8 cellular contexts compared by ENCODE assay signal in genomic region chr2:156333274-156333950, GRCh38. TPM values are rescaled to one million over a fixed set of nuclear protein-coding genes. Genes with fewer than 3 reads are reported as not detected.
DNase-seq lines count a peak whose midpoint lies in the region; ATAC-seq and TF ChIP-seq lines count a peak whose summit lies in the region.

No MANE protein-coding gene starts in this region.

- no peak for TF ChIP-seq POLR2A in transverse colon (IDR thresholded peaks at IDR 0.05)

- H3K4me1 Mint-ChIP-seq in memory B cell = peaks cover 20% of the 10 kb centered on the region

- intact Hi-C loops in transverse colon (cut with DNase I; ENCODE audit: low total_unique reads) = loop anchor here (5.0 kb wide), 1 partner anchor 104 kb away; the partner anchor contains the start of gene GPD2

- peaks cover 2% of the 10 kb centered on the region for H3K36me3 Mint-ChIP-seq in memory B cell

- in situ Hi-C loops in transverse colon (cut with MboI; ENCODE audit: low pct_ligation_motif_present in 1 of 4, low pct_unique_long_range_greater_than_20kb in 1 of 4, low sequenced_read_pairs in 3 of 4) = loop anchor here in 3 of 4 donors (25.0 kb wide), 2 partner anchors 104 to 254 kb away; partner anchors contain the start of gene GPD2 (in 2 of the 3)

- WGBS in transverse colon (ENCODE audit: low coverage in 1 of 2), 2 donors = 0 to 1% methylated on average over 6 to 26 of the region's 28 CpGs

- H3K27me3 ChIP-seq in OCI-LY1 (ENCODE audit: insufficient read depth, low read length) (no peaks in the 10 kb centered on the region), transverse colon (peaks cover 6% of the 10 kb centered on the region)

- H3K9me3 Mint-ChIP-seq in memory B cell = no peaks in the 10 kb centered on the region

- H3K79me2 ChIP-seq in OCI-LY1 (ENCODE audit: insufficient read depth, low read length) = no peaks in the 10 kb centered on the region

- no peak overlapping the region for H3K27ac ChIP-seq in OCI-LY1 (ENCODE audit: low read depth, low read length, poor library complexity, severe bottlenecking)
- peak overlapping the region; percentile 98 to 100 (median 98) for H3K27ac ChIP-seq in transverse colon

- ATAC-seq in HG02623 (IDR thresholded peaks at IDR 0.05; ENCODE audit: unreplicated experiment) (peak; percentile 19), memory B cell (ENCODE audit: low read depth) (no peak)

- H3K36me3 ChIP-seq in OCI-LY1 (ENCODE audit: insufficient read depth, low read length) (no peaks in the 10 kb centered on the region), transverse colon (no peaks in the 10 kb centered on the region)

- no peak overlapping the region for H2AFZ ChIP-seq in OCI-LY1 (ENCODE audit: low read length)

- peak; percentile 85 for DNase-seq in activated CD8-positive, alpha-beta memory T cell treated with anti-CD3 and anti-CD28 coated beads for 24 hours
- DNase-seq in activated CD8-positive, alpha-beta memory T cell treated with anti-CD3 and anti-CD28 coated beads, Interleukin-2, amount 50 U/mL, for 48 hours = no peak
- DNase-seq in cardiac fibroblast (ENCODE audit: low read depth in 2 of 2) (no peak), memory B cell (ENCODE audit: low spot score in 2 of 2) (no peak), transverse colon (no peak), NCI-H510A treated with DMSO at 0.1 percent for 48 hours (lab: John Stamatoyannopoulos, UW) (no peak)

- peak overlapping the region; percentile 99 for H3K27ac Mint-ChIP-seq in memory B cell

- H3K9ac ChIP-seq in OCI-LY1 (ENCODE audit: low read length) = no peak overlapping the region

- H3F3A ChIP-seq in OCI-LY1 (ENCODE audit: insufficient read depth, low read length) = no peaks in the 10 kb centered on the region

- TF ChIP-seq EP300 in transverse colon (IDR thresholded peaks at IDR 0.05; ENCODE audit: low read depth) = no peak

- peaks cover 12% of the 10 kb centered on the region for H3K27me3 Mint-ChIP-seq in memory B cell

- H3K9me3 ChIP-seq in OCI-LY1 (ENCODE audit: low read length) (no peaks in the 10 kb centered on the region), transverse colon (no peaks in the 10 kb centered on the region)

- H3K4me3 Mint-ChIP-seq in memory B cell = peak overlapping the region; percentile 93

- H3K4me3 ChIP-seq in OCI-LY1 (ENCODE audit: low read depth, low read length, poor library complexity, severe bottlenecking) (peak overlapping the region; percentile 63), cardiac fibroblast (replicated peaks in 1 of 2; ENCODE audit: low read depth in 2 of 2, low read length in 2 of 2) (peak overlapping the region; percentile 67 to 84), transverse colon (peak overlapping the region; percentile 67 to 95 (median 82))

- no peaks in the 10 kb centered on the region for H3K9me2 ChIP-seq in OCI-LY1 (ENCODE audit: low read depth, low read length)

- peak overlapping the region; percentile 67 for H3K4me2 ChIP-seq in OCI-LY1 (ENCODE audit: low read length)

- no peaks in the 10 kb centered on the region for H4K20me1 ChIP-seq in OCI-LY1 (ENCODE audit: insufficient read depth, low read length)

- TF ChIP-seq CTCF in OCI-LY1 (IDR thresholded peaks at IDR 0.05; ENCODE audit: low read length) (no peak), cardiac fibroblast (IDR thresholded peaks at IDR 0.05; ENCODE audit: low read depth, low read length) (no peak), transverse colon (IDR thresholded peaks at IDR 0.05) (no peak)

- H3K4me1 ChIP-seq in OCI-LY1 (ENCODE audit: insufficient read depth, low read length, severe bottlenecking) = no peaks in the 10 kb centered on the region
- peaks cover 3 to 43% (median 23%) of the 10 kb centered on the region in 4 donors for H3K4me1 ChIP-seq in transverse colon

RNA-seq across cellular contexts. Expression of gene NR4A2, which starts 0.9 kb away (rescaled TPM):
- total RNA-seq in transverse colon = 1 to 10 TPM; 2.9 to 7.4 (median 4.1) TPM
